23 cellular contexts compared by ENCODE assay signal in genomic region chr4:85595098-85595775, GRCh38.
"Had no signal": no experiment of that assay in that cellular context is flagged by ENCODE, and none has a peak within 500 bp of the region (broad histone marks: within the 10 kb centered on the region; RNA-seq: fewer than 3 reads in every experiment).

No MANE protein-coding gene starts in this region.

- H3K27ac ChIP-seq: ascending aorta, breast epithelium, esophagus squamous epithelium, left lung, neural progenitor cell, parathyroid adenoma, sigmoid colon, tibial artery, VCaP had no signal

- H3K9ac ChIP-seq: neural progenitor cell, parathyroid adenoma had no signal

- H3K36me3 ChIP-seq: ascending aorta, breast epithelium, esophagus squamous epithelium, left lung, neural progenitor cell, sigmoid colon, tibial artery had no signal

- H3K79me2 ChIP-seq: parathyroid adenoma had no signal

- H3K4me3 ChIP-seq: ascending aorta, breast epithelium, esophagus squamous epithelium, left lung, neural progenitor cell, sigmoid colon, tibial artery had no signal

- DNase-seq: activated CD4-positive, alpha-beta T cell treated with anti-CD3 and anti-CD28 coated beads, Interleukin-2, amount 50 U/mL, for 1 hour; activated CD4-positive, CD25-positive, alpha-beta regulatory T cell treated with anti-CD3 and anti-CD28 coated beads, Interleukin-2, amount 50 U/mL, for 72 hours; activated CD8-positive, alpha-beta memory T cell treated with anti-CD3 and anti-CD28 coated beads, Interleukin-2, amount 50 U/mL, for 48 hours; activated effector memory CD4-positive, alpha-beta T cell treated with anti-CD3 and anti-CD28 coated beads, Interleukin-2, amount 50 U/mL, for 16 hours; activated naive CD4-positive, alpha-beta T cell treated with anti-CD3 and anti-CD28 coated beads, Interleukin-2, amount 50 U/mL, for 16 hours; activated T-cell treated with anti-CD3 and anti-CD28 coated beads, Interleukin-2, amount 50 U/mL, for 48 hours; cerebellar nuclear complex; effector memory CD8-positive, alpha-beta T cell; esophagus squamous epithelium; foreskin fibroblast; left lung; mesenchymal stem cell; naive thymus-derived CD4-positive, alpha-beta T cell; sigmoid colon; stimulated activated CD8-positive, alpha-beta memory T cell treated with anti-CD3 and anti-CD28 coated beads, Interleukin-4, amount 100 ng/mL, for 48 hours; stimulated activated naive CD4-positive, alpha-beta T cell treated with Interleukin-2 at 50 U/mL for 16 hours; T-helper 17 cell; tibial artery had no signal

- H3K4me2 ChIP-seq: neural progenitor cell had no signal

- H3K4me1 ChIP-seq: ascending aorta, breast epithelium, left lung, parathyroid adenoma, sigmoid colon, tibial artery had no signal

- H2AFZ ChIP-seq: neural progenitor cell, parathyroid adenoma had no signal

- H3K9me3 ChIP-seq: ascending aorta, breast epithelium, esophagus squamous epithelium, left lung, sigmoid colon, tibial artery had no signal

- H3K27me3 ChIP-seq: ascending aorta, breast epithelium, esophagus squamous epithelium, left lung, neural progenitor cell, sigmoid colon, tibial artery had no signal

- ATAC-seq: effector memory CD8-positive, alpha-beta T cell; left lung; naive thymus-derived CD4-positive, alpha-beta T cell; T-helper 17 cell had no signal
